In genomic region chr4:40234519-40235039, GRCh38 we compare ENCODE assay signal across 19 cellular contexts. TPM values are rescaled to one million over a fixed set of nuclear protein-coding genes. Genes with fewer than 3 reads are reported as not detected.
DNase-seq lines count a peak whose midpoint lies in the region; ATAC-seq, FAIRE-seq and TF ChIP-seq lines count a peak whose summit lies in the region.
"Had no signal": no experiment of that assay in that cellular context is flagged by ENCODE, and none has a peak within 500 bp of the region (broad histone marks: within the 10 kb centered on the region; RNA-seq: fewer than 3 reads in every experiment).

No MANE protein-coding gene starts in this region.

- H3K27ac ChIP-seq in HepG2 (ENCODE audit: extremely low read length, insufficient read depth, low read length), result no peak overlapping the region
- no peak overlapping the region for H3K27ac ChIP-seq in right lobe of liver
- H3K27ac ChIP-seq in thymus (ENCODE audit: low read depth), result peak overlapping the region; percentile 25
- H3K27ac ChIP-seq: HL-60, sigmoid colon, VCaP had no signal

- TF ChIP-seq EP300 in HepG2 (IDR thresholded peaks at IDR 0.05; ENCODE audit: low read depth in 2 of 2, low read length in 2 of 2), result no peak
- TF ChIP-seq EP300 in HepG2 (CRISPR knock-in tag; IDR thresholded peaks at IDR 0.05; ENCODE audit: borderline replicate concordance), result no peak

- no peaks in the 10 kb centered on the region for H4K20me1 ChIP-seq in HepG2 (ENCODE audit: insufficient read depth, low read length)

- no peak overlapping the region for H2AFZ ChIP-seq in HepG2 (ENCODE audit: low read length)

- POLR2A ChIA-PET in HepG2 (lab: Yijun Ruan, JAX), result no interaction called here
- POLR2A ChIA-PET in activated CD4-positive, alpha-beta memory T cell treated with anti-CD3 and anti-CD28 coated beads for 36 hours (lab: Charles Lee), result interaction anchor here (0.8 kb wide), 1 partner anchor 13 kb away, joined by 3 read pairs; no protein-coding TSS in a partner anchor

- intact Hi-C loops in HepG2 (cut with micrococcal nuclease; ENCODE audit: unreplicated experiment) (no loop called here), right lobe of liver (cut with DNase I) (no loop called here), sciatic nerve (cut with DNase I) (no loop called here)
- intact Hi-C loops in activated CD4-positive, alpha-beta memory T cell treated with anti-CD3 and anti-CD28 coated beads for 36 hours (cut with micrococcal nuclease), result no loop called here

- H3K36me3 Mint-ChIP-seq in activated CD4-positive, alpha-beta memory T cell treated with anti-CD3 and anti-CD28 coated beads for 36 hours, result peaks cover 55% of the 10 kb centered on the region
- peaks cover 95% of the 10 kb centered on the region for H3K36me3 Mint-ChIP-seq in effector memory CD8-positive, alpha-beta T cell (ENCODE audit: insufficient read depth)

- DNase-seq in HepG2 (ENCODE audit: low spot score) (no peak), right lobe of liver (no peak), sciatic nerve (ENCODE audit: low spot score) (no peak)
- DNase-seq in activated CD4-positive, alpha-beta memory T cell treated with anti-CD3 and anti-CD28 coated beads for 36 hours, result no peak
- DNase-seq in effector memory CD8-positive, alpha-beta T cell, result no peak
- DNase-seq: activated CD8-positive, alpha-beta memory T cell treated with anti-CD3 and anti-CD28 coated beads, Interleukin-2, amount 50 U/mL, for 4 hours; caudate nucleus; H9; KBM-7; NCI-H187 treated with DMSO at 0.1 percent for 48 hours; NCI-H345; sigmoid colon; stimulated activated CD4-positive, alpha-beta T cell treated with anti-CD3 and anti-CD28 coated beads, Interleukin-1b, Interleukin-23, amount 100 ng/mL, for 48 hours had no signal

- WGBS in HepG2 (ENCODE audit: low lambda C conversion rate), result 10% methylated on average over 3 of the region's 3 CpGs
- no CpG with 5 or more reads among the region's 3 CpGs for WGBS in right lobe of liver (ENCODE audit: insufficient coverage, low coverage, low lambda C conversion rate, missing lambda C conversion rate)
- 92% methylated on average over 3 of the region's 3 CpGs for WGBS in thymus

- no peaks in the 10 kb centered on the region for H3K27me3 Mint-ChIP-seq in activated CD4-positive, alpha-beta memory T cell treated with anti-CD3 and anti-CD28 coated beads for 36 hours
- H3K27me3 Mint-ChIP-seq in effector memory CD8-positive, alpha-beta T cell, result no peaks in the 10 kb centered on the region

- CTCF ChIA-PET in HepG2 (lab: Yijun Ruan, JAX; ENCODE audit: low intra/inter-chr PET ratio, low total read pairs), result no interaction called here
- CTCF ChIA-PET in activated CD4-positive, alpha-beta memory T cell treated with anti-CD3 and anti-CD28 coated beads for 36 hours (lab: Charles Lee), result no interaction called here

- FAIRE-seq in HepG2 (lab: Jason Lieb, UNC), result no peak

- ATAC-seq in HepG2 (no peak), right lobe of liver (no peak), HG03139 (IDR thresholded peaks at IDR 0.05; ENCODE audit: unreplicated experiment) (no peak), sciatic nerve (no peak), HG02885 (IDR thresholded peaks at IDR 0.05; ENCODE audit: poor library complexity, unreplicated experiment) (no peak)
- ATAC-seq in effector memory CD8-positive, alpha-beta T cell (replicated peaks), result no peak

- no peak overlapping the region for H3K4me2 ChIP-seq in HepG2 (ENCODE audit: low read depth, low read length)

- peaks cover 19% of the 10 kb centered on the region for H3K4me1 ChIP-seq in HepG2 (ENCODE audit: insufficient read depth, low read length)
- no peaks in the 10 kb centered on the region for H3K4me1 ChIP-seq in right lobe of liver
- peaks cover 43% of the 10 kb centered on the region for H3K4me1 ChIP-seq in thymus (ENCODE audit: control insufficient read depth, insufficient read depth, low read length)
- H3K4me1 ChIP-seq: sigmoid colon had no signal

- H3K36me3 ChIP-seq in HepG2 (replicated peaks in 1 of 2; ENCODE audit: control insufficient read depth in 1 of 2, insufficient read depth in 2 of 2, low read length in 2 of 2), result no peaks in the 10 kb centered on the region
- H3K36me3 ChIP-seq in right lobe of liver, result no peaks in the 10 kb centered on the region
- H3K36me3 ChIP-seq in thymus (ENCODE audit: control insufficient read depth, insufficient read depth), result peaks cover 34% of the 10 kb centered on the region
- H3K36me3 ChIP-seq: sigmoid colon had no signal

- no peak for TF ChIP-seq RAD21 in HepG2 (CRISPR knock-in tag; IDR thresholded peaks at IDR 0.05)

- no peaks in the 10 kb centered on the region for H3K9me3 Mint-ChIP-seq in activated CD4-positive, alpha-beta memory T cell treated with anti-CD3 and anti-CD28 coated beads for 36 hours
- H3K9me3 Mint-ChIP-seq in effector memory CD8-positive, alpha-beta T cell, result peaks cover 0 to 2% of the 10 kb centered on the region in 2 donors
- H3K9me3 Mint-ChIP-seq: H9 had no signal

- peak overlapping the region; percentile 89 for H3K27ac Mint-ChIP-seq in activated CD4-positive, alpha-beta memory T cell treated with anti-CD3 and anti-CD28 coated beads for 36 hours
- H3K27ac Mint-ChIP-seq in effector memory CD8-positive, alpha-beta T cell, result peak overlapping the region; percentile 87 to 99
- H3K27ac Mint-ChIP-seq: H9 had no signal

- no peak for TF ChIP-seq CTCF in HepG2 (CRISPR knock-in tag; IDR thresholded peaks at IDR 0.05)
- TF ChIP-seq CTCF in right lobe of liver (IDR thresholded peaks at IDR 0.05), result no peak

- TF ChIP-seq POLR2A in HepG2 (IDR thresholded peaks at IDR 0.05; ENCODE audit: insufficient read depth in 1 of 2, low read depth in 2 of 2, low read length in 2 of 2), result no peak
- TF ChIP-seq POLR2A in right lobe of liver (IDR thresholded peaks at IDR 0.05), result no peak

- H3K4me3 Mint-ChIP-seq in activated CD4-positive, alpha-beta memory T cell treated with anti-CD3 and anti-CD28 coated beads for 36 hours, result peak overlapping the region; percentile 22
- peak overlapping the region; percentile 72 to 79 for H3K4me3 Mint-ChIP-seq in effector memory CD8-positive, alpha-beta T cell
- H3K4me3 Mint-ChIP-seq: H9 had no signal

- H3K79me2 ChIP-seq in HepG2 (ENCODE audit: insufficient read depth, low read length), result no peaks in the 10 kb centered on the region

- H3K27me3 ChIP-seq in HepG2 (ENCODE audit: control insufficient read depth in 1 of 2, insufficient read depth in 2 of 2, low read length in 2 of 2) (peaks cover 0 to 1% of the 10 kb centered on the region in 2 experiments; a peak in 1 of 5 replicates), right lobe of liver (no peaks in the 10 kb centered on the region), thymus (ENCODE audit: control insufficient read depth, insufficient read depth) (no peaks in the 10 kb centered on the region)
- H3K27me3 ChIP-seq: sigmoid colon had no signal

- no peak overlapping the region for H3K9ac ChIP-seq in HepG2 (ENCODE audit: insufficient read depth, low read depth, low read length)

- H3K9me3 ChIP-seq in HepG2 (ENCODE audit: low read length), result no peaks in the 10 kb centered on the region
- no peaks in the 10 kb centered on the region for H3K9me3 ChIP-seq in right lobe of liver
- no peaks in the 10 kb centered on the region for H3K9me3 ChIP-seq in thymus (ENCODE audit: control insufficient read depth)
- H3K9me3 ChIP-seq: sigmoid colon had no signal

- in situ Hi-C loops in HepG2 (cut with HindIII; ENCODE audit: extremely low pct_ligation_motif_present, low pct_unique_long_range_greater_than_20kb), result no loop called here

- no TSS peak for BruUV-seq in HepG2 (replicated peaks; lab: Mats Ljungman, UMichigan)

- H3K4me3 ChIP-seq in HepG2 (replicated peaks in 1 of 3; ENCODE audit: insufficient read depth in 1 of 3, low read depth in 2 of 3, low read length in 3 of 3) (no peak overlapping the region), right lobe of liver (no peak overlapping the region), thymus (ENCODE audit: low read length) (no peak overlapping the region)
- H3K4me3 ChIP-seq: sigmoid colon had no signal

- H3K4me1 Mint-ChIP-seq in activated CD4-positive, alpha-beta memory T cell treated with anti-CD3 and anti-CD28 coated beads for 36 hours (ENCODE audit: low read depth), result peaks cover 88% of the 10 kb centered on the region
- peaks cover 63 to 84% of the 10 kb centered on the region in 2 donors for H3K4me1 Mint-ChIP-seq in effector memory CD8-positive, alpha-beta T cell (ENCODE audit: low read depth in 2 of 2)

TF ChIP-seq in HepG2, 621 proteins besides CTCF, POLR2A, EP300 and RAD21:
- TF ChIP-seq CHD2 (IDR thresholded peaks at IDR 0.05; ENCODE audit: low read depth, low read length) (no peak), ZNF121 (CRISPR knock-in tag; IDR thresholded peaks at IDR 0.05) (0 out of 2 replicates have a peak, but pooled peaks have one; percentile 33)

RNA-seq across cellular contexts. Expression of gene RHOH, which starts 37.7 kb away (rescaled TPM):
- total RNA-seq in HepG2 (2016; rRNA removed; fragmentation: Illumina TruSeq; extraction: Trizol) (not detected in 2 replicates), right lobe of liver (1 to 10 TPM in 1 of 6 experiments, under 1 TPM in 5; 0.25 to 1.2 (median 0.62) TPM), sciatic nerve (2.5 TPM)
- total RNA-seq in HepG2 (2016; cell fraction: cytosol; rRNA removed; fragmentation: Illumina TruSeq; extraction: Trizol; ENCODE audit: low read depth), result not detected in 2 replicates
- total RNA-seq in HepG2 (2016; cell fraction: insoluble cytoplasmic fraction; rRNA removed; fragmentation: Illumina TruSeq; extraction: Trizol), result 0.06 TPM in 1 of 2 replicates, not detected in the other
- not detected in 2 replicates for total RNA-seq in HepG2 (2016; cell fraction: membrane; rRNA removed; fragmentation: Illumina TruSeq; extraction: Trizol)
- total RNA-seq in HepG2 (2016; cell fraction: nucleus; rRNA removed; fragmentation: Illumina TruSeq; extraction: Trizol), result not detected in 2 replicates
- polyA plus RNA-seq in HepG2 (2011; rRNA removed) (0.22 and 0.57 TPM in 2 replicates), thymus (71.2 TPM)
- polyA plus RNA-seq in HepG2 (2011; cell fraction: cytosol; rRNA removed), result 0.21 and 0.59 TPM in 2 replicates
- polyA plus RNA-seq in HepG2 (2011; cell fraction: nucleus; rRNA removed), result 0.38 and 0.48 TPM in 2 replicates
- 0.11 and 0.48 TPM in 2 replicates for polyA plus RNA-seq in HepG2 (2012)
- polyA plus RNA-seq in HepG2 (2016; cell fraction: cytosol; fragmentation: Illumina TruSeq; extraction: Trizol; ENCODE audit: low read depth), result not detected in 2 replicates
- polyA plus RNA-seq in HepG2 (2016; cell fraction: insoluble cytoplasmic fraction; fragmentation: Illumina TruSeq; extraction: Trizol; ENCODE audit: low read depth), result 0.21 TPM in 1 of 2 replicates, not detected in the other
- polyA plus RNA-seq in HepG2 (2016; cell fraction: membrane; fragmentation: Illumina TruSeq; extraction: Trizol; ENCODE audit: low read depth), result not detected in 2 replicates
- polyA plus RNA-seq in HepG2 (2016; cell fraction: nucleus; fragmentation: Illumina TruSeq; extraction: Trizol; ENCODE audit: insufficient read depth, low read depth), result not detected in 2 replicates
- 0.82 TPM in 1 of 2 replicates, not detected in the other for polyA minus RNA-seq in HepG2 (2011; rRNA and poly(A)+ RNA removed; ENCODE audit: low replicate concordance)
- polyA minus RNA-seq in HepG2 (2011; cell fraction: cytosol; rRNA and poly(A)+ RNA removed), result 0.30 TPM in 1 of 2 replicates, not detected in the other
- 0.13 and 0.87 TPM in 2 replicates for polyA minus RNA-seq in HepG2 (2011; cell fraction: nucleus; rRNA and poly(A)+ RNA removed)
- total RNA-seq in activated CD4-positive, alpha-beta memory T cell treated with anti-CD3 and anti-CD28 coated beads for 36 hours, result 10 to 100 TPM; 97.5 to 98.6 TPM
- total RNA-seq: osteocyte had no signal

Comparison
In these comparisons a context has a peak if more than half of its experiments do, and no peak if none do; other contexts are left out.
1. RNA of gene RHOH, which starts 37.7 kb away (total RNA-seq): 97.5 to 98.6 TPM in activated CD4-positive, alpha-beta memory T cell treated with anti-CD3 and anti-CD28 coated beads for 36 hours; 2.5 TPM in sciatic nerve (single experiment), 0.25 to 1.2 TPM in right lobe of liver and 0.06 TPM in HepG2; every median in the first group is over 10 times any median in the second.